ENCODE assay signal across 27 cellular contexts in the genomic region with DNA sequence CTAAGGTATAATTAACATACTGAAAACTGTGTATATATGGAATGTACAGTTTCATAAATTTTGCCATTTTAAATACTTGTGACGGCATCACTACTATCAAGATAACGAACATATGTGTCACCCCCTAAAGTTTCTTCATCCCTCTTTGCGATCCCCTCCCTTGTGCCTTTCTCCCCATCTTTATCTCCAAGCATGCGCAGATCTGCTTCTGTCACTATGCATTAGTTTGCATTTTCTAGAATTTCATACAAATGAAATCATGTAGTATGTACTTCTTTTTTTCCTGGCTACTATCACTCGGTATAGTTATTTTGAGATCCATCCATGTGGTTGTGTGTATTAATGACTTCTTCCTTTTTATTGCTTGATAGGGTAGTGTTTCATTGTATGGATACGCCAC.
"Had no signal": no experiment of that assay in that cellular context is flagged by ENCODE, and none has a peak within 500 bp of the region (broad histone marks: within the 10 kb centered on the region; RNA-seq: fewer than 3 reads in every experiment).

No MANE protein-coding gene starts in this region.

- H3K4me1 ChIP-seq: colonic mucosa, esophagus muscularis mucosa, esophagus squamous epithelium, foreskin keratinocyte, gastrocnemius medialis, gastroesophageal sphincter, heart left ventricle, heart right ventricle had no signal

- H3K4me3 ChIP-seq: colonic mucosa, coronary artery, dorsolateral prefrontal cortex, esophagus muscularis mucosa, esophagus squamous epithelium, gastrocnemius medialis, gastroesophageal sphincter, heart left ventricle, heart right ventricle had no signal

- DNase-seq: colonic mucosa; cortex of kidney; dermis blood vessel endothelial cell; dorsolateral prefrontal cortex; effector CD4-positive, alpha-beta T cell; effector CD8-positive, alpha-beta T cell; effector memory CD4-positive, alpha-beta T cell; effector memory CD8-positive, alpha-beta T cell; endodermal cell; esophagus squamous epithelium; foreskin fibroblast; foreskin keratinocyte; foreskin melanocyte; gastrocnemius medialis; glutamatergic neuron; head of caudate nucleus; heart left ventricle; heart right ventricle had no signal

- ATAC-seq: effector memory CD8-positive, alpha-beta T cell; esophagus mucosa; foreskin keratinocyte; gastrocnemius medialis; gastroesophageal sphincter; heart left ventricle; heart right ventricle had no signal

- FAIRE-seq: colon, endometrium, endothelial cell of umbilical vein, frontal cortex had no signal

- H3K9me3 ChIP-seq: colonic mucosa, esophagus muscularis mucosa, esophagus squamous epithelium, gastrocnemius medialis, gastroesophageal sphincter, heart left ventricle, heart right ventricle had no signal

- H3K27ac ChIP-seq: colonic mucosa, coronary artery, dorsolateral prefrontal cortex, epithelial cell of prostate, esophagus muscularis mucosa, esophagus squamous epithelium, foreskin keratinocyte, gastrocnemius medialis, gastroesophageal sphincter, heart left ventricle, heart right ventricle had no signal

- H3K36me3 ChIP-seq: colonic mucosa, esophagus muscularis mucosa, esophagus squamous epithelium, gastrocnemius medialis, gastroesophageal sphincter, heart left ventricle, heart right ventricle had no signal

- H3K27me3 ChIP-seq: colonic mucosa, foreskin keratinocyte, gastrocnemius medialis had no signal
